Comparison of ENCODE assay signal across 2 cellular contexts in genomic region chr3:127706312-127706711, GRCh38.
TF ChIP-seq lines count a peak whose summit lies in the region.

No MANE protein-coding gene starts in this region.

TF ChIP-seq in K562, 482 proteins besides CTCF, POLR2A, EP300 and RAD21 (continued from another document):
- TF ChIP-seq, protein P1, sequence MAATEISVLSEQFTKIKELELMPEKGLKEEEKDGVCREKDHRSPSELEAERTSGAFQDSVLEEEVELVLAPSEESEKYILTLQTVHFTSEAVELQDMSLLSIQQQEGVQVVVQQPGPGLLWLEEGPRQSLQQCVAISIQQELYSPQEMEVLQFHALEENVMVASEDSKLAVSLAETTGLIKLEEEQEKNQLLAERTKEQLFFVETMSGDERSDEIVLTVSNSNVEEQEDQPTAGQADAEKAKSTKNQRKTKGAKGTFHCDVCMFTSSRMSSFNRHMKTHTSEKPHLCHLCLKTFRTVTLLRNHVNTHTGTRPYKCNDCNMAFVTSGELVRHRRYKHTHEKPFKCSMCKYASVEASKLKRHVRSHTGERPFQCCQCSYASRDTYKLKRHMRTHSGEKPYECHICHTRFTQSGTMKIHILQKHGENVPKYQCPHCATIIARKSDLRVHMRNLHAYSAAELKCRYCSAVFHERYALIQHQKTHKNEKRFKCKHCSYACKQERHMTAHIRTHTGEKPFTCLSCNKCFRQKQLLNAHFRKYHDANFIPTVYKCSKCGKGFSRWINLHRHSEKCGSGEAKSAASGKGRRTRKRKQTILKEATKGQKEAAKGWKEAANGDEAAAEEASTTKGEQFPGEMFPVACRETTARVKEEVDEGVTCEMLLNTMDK (IDR thresholded peaks at IDR 0.05; ENCODE audit: borderline replicate concordance, insufficient read depth, low read depth, low read length, poor library complexity, severe bottlenecking) = no peak
- TF ChIP-seq TEAD2 (tag; IDR thresholded peaks at IDR 0.05) = no peak
- TF ChIP-seq SREBF1 (IDR thresholded peaks at IDR 0.05; ENCODE audit: borderline replicate concordance, low read depth, low read length) = no peak
- TF ChIP-seq ZBTB49 (CRISPR knock-in tag; IDR thresholded peaks at IDR 0.05; ENCODE audit: borderline replicate concordance) = no peak
- no peak for TF ChIP-seq PCBP2 (IDR thresholded peaks at IDR 0.05; ENCODE audit: low read depth, low read length, poor library complexity, severe bottlenecking)
- TF ChIP-seq GTF2E2 (tag; IDR thresholded peaks at IDR 0.05) = no peak
- no peak for TF ChIP-seq ZNF76 (CRISPR knock-in tag; IDR thresholded peaks at IDR 0.05; ENCODE audit: borderline replicate concordance)
- TF ChIP-seq ZC3H11A (IDR thresholded peaks at IDR 0.05; ENCODE audit: low read depth, low read length) = no peak
- no peak for TF ChIP-seq SMARCA5 (IDR thresholded peaks at IDR 0.05)
- TF ChIP-seq STAT5A (IDR thresholded peaks at IDR 0.05; ENCODE audit: borderline replicate concordance, low read length) = no peak
- no peak for TF ChIP-seq SAFB2 (IDR thresholded peaks at IDR 0.05; ENCODE audit: borderline replicate concordance, low read depth, low read length, severe bottlenecking)
- TF ChIP-seq ZNF12 (CRISPR knock-in tag; IDR thresholded peaks at IDR 0.05) = no peak
- TF ChIP-seq GTF2A2 (tag; IDR thresholded peaks at IDR 0.05) = no peak
TF ChIP-seq in K562: peak in this region for 0.

TF ChIP-seq in GM23338, 12 proteins besides CTCF, POLR2A, EP300 and RAD21 (continued from another document):
- TF ChIP-seq, protein P2, sequence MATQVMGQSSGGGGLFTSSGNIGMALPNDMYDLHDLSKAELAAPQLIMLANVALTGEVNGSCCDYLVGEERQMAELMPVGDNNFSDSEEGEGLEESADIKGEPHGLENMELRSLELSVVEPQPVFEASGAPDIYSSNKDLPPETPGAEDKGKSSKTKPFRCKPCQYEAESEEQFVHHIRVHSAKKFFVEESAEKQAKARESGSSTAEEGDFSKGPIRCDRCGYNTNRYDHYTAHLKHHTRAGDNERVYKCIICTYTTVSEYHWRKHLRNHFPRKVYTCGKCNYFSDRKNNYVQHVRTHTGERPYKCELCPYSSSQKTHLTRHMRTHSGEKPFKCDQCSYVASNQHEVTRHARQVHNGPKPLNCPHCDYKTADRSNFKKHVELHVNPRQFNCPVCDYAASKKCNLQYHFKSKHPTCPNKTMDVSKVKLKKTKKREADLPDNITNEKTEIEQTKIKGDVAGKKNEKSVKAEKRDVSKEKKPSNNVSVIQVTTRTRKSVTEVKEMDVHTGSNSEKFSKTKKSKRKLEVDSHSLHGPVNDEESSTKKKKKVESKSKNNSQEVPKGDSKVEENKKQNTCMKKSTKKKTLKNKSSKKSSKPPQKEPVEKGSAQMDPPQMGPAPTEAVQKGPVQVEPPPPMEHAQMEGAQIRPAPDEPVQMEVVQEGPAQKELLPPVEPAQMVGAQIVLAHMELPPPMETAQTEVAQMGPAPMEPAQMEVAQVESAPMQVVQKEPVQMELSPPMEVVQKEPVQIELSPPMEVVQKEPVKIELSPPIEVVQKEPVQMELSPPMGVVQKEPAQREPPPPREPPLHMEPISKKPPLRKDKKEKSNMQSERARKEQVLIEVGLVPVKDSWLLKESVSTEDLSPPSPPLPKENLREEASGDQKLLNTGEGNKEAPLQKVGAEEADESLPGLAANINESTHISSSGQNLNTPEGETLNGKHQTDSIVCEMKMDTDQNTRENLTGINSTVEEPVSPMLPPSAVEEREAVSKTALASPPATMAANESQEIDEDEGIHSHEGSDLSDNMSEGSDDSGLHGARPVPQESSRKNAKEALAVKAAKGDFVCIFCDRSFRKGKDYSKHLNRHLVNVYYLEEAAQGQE (IDR thresholded peaks at IDR 0.05; ENCODE audit: unreplicated experiment) = no peak
- TF ChIP-seq EZH2 (IDR thresholded peaks at IDR 0.05; ENCODE audit: low read depth, unreplicated experiment) = no peak
- no peak for TF ChIP-seq EZH2phosphoT487 (IDR thresholded peaks at IDR 0.05; ENCODE audit: unreplicated experiment)
- TF ChIP-seq NANOG (IDR thresholded peaks at IDR 0.05; ENCODE audit: borderline replicate concordance) = no peak
- TF ChIP-seq STAT1 (IDR thresholded peaks at IDR 0.05; ENCODE audit: unreplicated experiment) = no peak
